22 cellular contexts compared by ENCODE assay signal in genomic region chr16:66596986-66597848, GRCh38. TPM values are rescaled to one million over a fixed set of nuclear protein-coding genes. Genes with fewer than 3 reads are reported as not detected.
DNase-seq lines count a peak whose midpoint lies in the region; ATAC-seq, FAIRE-seq and TF ChIP-seq lines count a peak whose summit lies in the region.
"Had no signal": no experiment of that assay in that cellular context is flagged by ENCODE, and none has a peak within 500 bp of the region (broad histone marks: within the 10 kb centered on the region; RNA-seq: fewer than 3 reads in every experiment).

No MANE protein-coding gene starts in this region.

- no peak for TF ChIP-seq CTCF in GM12878 (IDR thresholded peaks at IDR 0.05 in 2 of 3, conservative IDR thresholded peaks at IDR 0.05 in 1 of 3; ENCODE audit: control insufficient read depth in 2 of 3, extremely low read depth in 1 of 3, insufficient read depth in 1 of 3, low read depth in 3 of 3, low read length in 3 of 3)

- peaks cover 12% of the 10 kb centered on the region for H3K4me1 ChIP-seq in GM12878 (ENCODE audit: control insufficient read depth, insufficient read depth, low read length)
- H3K4me1 ChIP-seq: A549, right atrium auricular region, SJCRH30 had no signal

- H3K4me3 ChIP-seq in GM12878, result no peak overlapping the region
- H3K4me3 ChIP-seq: A549, mucosa of descending colon, right atrium auricular region, SJCRH30, tibial nerve had no signal

- CTCF ChIA-PET in activated CD4-positive, alpha-beta T cell treated with anti-CD3 and anti-CD28 coated beads for 36 hours (lab: Charles Lee), result interaction anchor here (0.5 to 3.8 kb wide), 6 partner anchors 8 to 159 kb away, joined by 3 to 20 read pairs (median 6); no protein-coding TSS in a partner anchor
- CTCF ChIA-PET in T-cell (lab: Charles Lee), result interaction anchor here (0.6 to 1.5 kb wide), 3 partner anchors 11 to 36 kb away, joined by 3 to 4 read pairs (median 3); no protein-coding TSS in a partner anchor
- CTCF ChIA-PET in GM12878 (lab: Yijun Ruan, JAX), result interaction anchor here (0.7 to 1.7 kb wide), 7 partner anchors 8 to 144 kb away, joined by 3 to 7 read pairs (median 4); no protein-coding TSS in a partner anchor

- SMC1A ChIA-PET in GM12878 (lab: Charles Lee; ENCODE audit: uncharacterized antibody, unreplicated experiment), result interaction anchor here (1.2 to 1.7 kb wide), 2 partner anchors 8 to 10 kb away, joined by 3 to 5 read pairs; no protein-coding TSS in a partner anchor

- H2AFZ ChIP-seq in GM12878 (ENCODE audit: control insufficient read depth, low read depth, low read length), result no peak overlapping the region

- BruUV-seq in GM12878 (replicated peaks; lab: Mats Ljungman, UMichigan), result no TSS peak

- H3K27ac ChIP-seq in GM12878 (ENCODE audit: control insufficient read depth, insufficient read depth), result peak overlapping the region; percentile 33; the same call in 1 of the 2 replicates
- H3K27ac ChIP-seq: A549, right atrium auricular region, SJCRH30, tibial nerve had no signal

- H3K36me3 ChIP-seq in GM12878 (ENCODE audit: control insufficient read depth in 2 of 2, insufficient read depth in 2 of 2, low read length in 1 of 2), result no peaks in the 10 kb centered on the region
- H3K36me3 ChIP-seq: right atrium auricular region, SJCRH30, tibial nerve had no signal

- 4% methylated on average over 5 of the region's 5 CpGs for WGBS in GM12878 (ENCODE audit: insufficient coverage, insufficient replicate concordance, low lambda C conversion rate, missing lambda C conversion rate)

- H3K9ac ChIP-seq in GM12878 (ENCODE audit: control insufficient read depth, insufficient read depth, low read length), result no peak overlapping the region

- no peak overlapping the region for H3K4me3 Mint-ChIP-seq in activated CD4-positive, alpha-beta T cell treated with anti-CD3 and anti-CD28 coated beads for 36 hours
- H3K4me3 Mint-ChIP-seq in T-cell, result peak overlapping the region in 2 of 3 donors; percentile 22 to 31
- H3K4me3 Mint-ChIP-seq: endodermal cell had no signal

- no peak for TF ChIP-seq RAD21 in GM12878 (IDR thresholded peaks at IDR 0.05; ENCODE audit: insufficient read depth, low read depth, low read length)

- H3K9me3 ChIP-seq in GM12878 (replicated peaks; ENCODE audit: control insufficient read depth, insufficient read depth, low read length), result peaks cover 14% of the 10 kb centered on the region; the same call in 2 of the 3 replicates
- H3K9me3 ChIP-seq: A549, mucosa of descending colon, right atrium auricular region, SJCRH30 had no signal

- 0 out of 2 replicates have a peak overlapping the region, but pooled peaks have one; percentile 25 for H3K4me2 ChIP-seq in GM12878 (ENCODE audit: control insufficient read depth, insufficient read depth)
- H3K4me2 ChIP-seq: A549 had no signal

- TF ChIP-seq EP300 in GM12878 (IDR thresholded peaks at IDR 0.05; ENCODE audit: borderline replicate concordance in 1 of 2, control insufficient read depth in 1 of 2, low read depth in 2 of 2, low read length in 2 of 2), result no peak

- H3K9me3 Mint-ChIP-seq in activated CD4-positive, alpha-beta T cell treated with anti-CD3 and anti-CD28 coated beads for 36 hours (ENCODE audit: low read depth), result peaks cover 6% of the 10 kb centered on the region
- peaks cover 0 to 4% (median 0%) of the 10 kb centered on the region in 3 donors for H3K9me3 Mint-ChIP-seq in T-cell
- H3K9me3 Mint-ChIP-seq: endodermal cell had no signal

- H3K36me3 Mint-ChIP-seq in activated CD4-positive, alpha-beta T cell treated with anti-CD3 and anti-CD28 coated beads for 36 hours (ENCODE audit: low read depth), result peaks cover 2% of the 10 kb centered on the region
- no peaks in the 10 kb centered on the region for H3K36me3 Mint-ChIP-seq in T-cell

- peaks cover 31% of the 10 kb centered on the region for H3K4me1 Mint-ChIP-seq in activated CD4-positive, alpha-beta T cell treated with anti-CD3 and anti-CD28 coated beads for 36 hours
- H3K4me1 Mint-ChIP-seq in T-cell, result peaks cover 27 to 36% (median 36%) of the 10 kb centered on the region in 3 donors
- H3K4me1 Mint-ChIP-seq: endodermal cell had no signal

- ATAC-seq in activated CD4-positive, alpha-beta T cell treated with anti-CD3 and anti-CD28 coated beads for 36 hours, result peak; percentile 69
- ATAC-seq in T-cell (replicated peaks in 1 of 4), result peak in 3 of 4 experiments; percentile 38 to 61 (median 49)
- peak; percentile 59 for ATAC-seq in GM12878
- ATAC-seq in Right ventricle myocardium inferior, result no peak
- ATAC-seq in HG03571 (IDR thresholded peaks at IDR 0.05; ENCODE audit: unreplicated experiment), result no peak
- ATAC-seq: A549, mucosa of descending colon had no signal

- FAIRE-seq in GM12891 (lab: Jason Lieb, UNC) (no peak), GM12878 (lab: Jason Lieb, UNC) (no peak), RCC 7860 (lab: Jason Lieb, UNC) (no peak)
- FAIRE-seq: A549, GM18507, H54 had no signal

- intact Hi-C loops in activated CD4-positive, alpha-beta T cell treated with anti-CD3 and anti-CD28 coated beads for 36 hours (cut with DNase I, micrococcal nuclease), result no loop called here
- intact Hi-C loops in GM12878 (cut with micrococcal nuclease; ENCODE audit: unreplicated experiment) (no loop called here), Right ventricle myocardium inferior (cut with DNase I) (no loop called here)

- H4K20me1 ChIP-seq in GM12878 (ENCODE audit: control insufficient read depth, insufficient read depth), result no peaks in the 10 kb centered on the region

- in situ Hi-C loops in GM12878 (cut with MboI), result no loop called here

- no peaks in the 10 kb centered on the region for H3K27me3 Mint-ChIP-seq in activated CD4-positive, alpha-beta T cell treated with anti-CD3 and anti-CD28 coated beads for 36 hours
- H3K27me3 Mint-ChIP-seq in T-cell, result no peaks in the 10 kb centered on the region

- H3K27ac Mint-ChIP-seq in activated CD4-positive, alpha-beta T cell treated with anti-CD3 and anti-CD28 coated beads for 36 hours, result peak overlapping the region; percentile 30
- H3K27ac Mint-ChIP-seq in T-cell, result peak overlapping the region; percentile 78 to 91
- H3K27ac Mint-ChIP-seq: endodermal cell had no signal

- no peak for DNase-seq in activated CD4-positive, alpha-beta T cell treated with anti-CD3 and anti-CD28 coated beads for 36 hours
- no peak for DNase-seq in activated CD4-positive, alpha-beta T cell treated with anti-CD3 and anti-CD28 coated beads, Interleukin-2, amount 50 U/mL, for 4 hours
- DNase-seq in GM12891 (ENCODE audit: insufficient read length, low spot score) (no peak), T-cell (no peak), GM12878 (ENCODE audit: low read depth, low spot score) (no peak), Right ventricle myocardium inferior (ENCODE audit: missing footprints) (no peak), RCC 7860 (ENCODE audit: low spot score) (no peak)
- DNase-seq: C1 segment of cervical spinal cord; endodermal cell; KG1; NCI-H69; SJCRH30; stimulated activated naive CD4-positive, alpha-beta T cell; T-helper 9 cell had no signal

- no peaks in the 10 kb centered on the region for H3K27me3 ChIP-seq in GM12878 (replicated peaks in 1 of 2; ENCODE audit: control insufficient read depth in 2 of 2, insufficient read depth in 2 of 2, low read length in 1 of 2)
- H3K27me3 ChIP-seq: right atrium auricular region, SJCRH30, tibial nerve had no signal

- no peak for TF ChIP-seq POLR2A in GM12891 (IDR thresholded peaks at IDR 0.05; ENCODE audit: low read depth, low read length)
- no peak for TF ChIP-seq POLR2A in GM12878 (IDR thresholded peaks at IDR 0.05; ENCODE audit: low read depth, low read length)

- RAD21 ChIA-PET in GM12878 (lab: Charles Lee; ENCODE audit: unreplicated experiment), result no interaction called here

- H3K79me2 ChIP-seq in GM12878 (ENCODE audit: control insufficient read depth, insufficient read depth, low read length), result no peaks in the 10 kb centered on the region

- POLR2A ChIA-PET in activated CD4-positive, alpha-beta T cell treated with anti-CD3 and anti-CD28 coated beads for 36 hours (lab: Charles Lee), result no interaction called here
- POLR2A ChIA-PET in T-cell (lab: Charles Lee) (interaction anchor here in 1 of 2 donors (0.6 kb wide), 1 partner anchor 12 kb away, joined by 4 read pairs; no protein-coding TSS in a partner anchor), GM12878 (lab: Charles Lee) (interaction anchor here (0.6 kb wide), 1 partner anchor 122 kb away, joined by 3 read pairs; no protein-coding TSS in a partner anchor)

RNA-seq across cellular contexts. Expression of gene CMTM3, which starts 7.3 kb away (rescaled TPM):
- total RNA-seq in activated CD4-positive, alpha-beta T cell treated with anti-CD3 and anti-CD28 coated beads for 36 hours, result 10 to 100 TPM; 53.7 to 59.7 TPM
- 18.9 TPM for polyA plus RNA-seq in GM12891 (2012; ENCODE audit: low read depth, missing spikeins)
- total RNA-seq in T-cell, result 10 to 100 TPM; 63.5 to 84.8 (median 75.4) TPM
- total RNA-seq in GM12878 (2013; cell fraction: nucleolus; rRNA removed), result 11.5 and 12.5 TPM in 2 replicates
- 11.7 and 12.8 TPM in 2 replicates for total RNA-seq in GM12878 (2014; rRNA removed)
- total RNA-seq in GM12878 (2014; rRNA removed; fragmentation: Illumina TruSeq; extraction: Trizol), result 10.9 and 11.7 TPM in 2 replicates
- total RNA-seq in GM12878 (2021), result 31.5 and 35.5 TPM in 2 replicates
- polyA plus RNA-seq in GM12878 (2011; ENCODE audit: low read depth), result 9.4 TPM
- 28.7 and 47.4 TPM in 2 replicates for polyA plus RNA-seq in GM12878 (2011; rRNA removed)
- polyA plus RNA-seq in GM12878 (2011; cell fraction: cytosol; rRNA removed), result 49.0 and 53.8 TPM in 2 replicates
- polyA plus RNA-seq in GM12878 (2011; cell fraction: nucleus; rRNA removed), result 34.3 and 35.4 TPM in 2 replicates
- 13.6 and 14.5 TPM in 2 replicates for polyA plus RNA-seq in GM12878 (2012)
- polyA plus RNA-seq in GM12878 (2014; fragmentation: Illumina TruSeq; extraction: Trizol), result 16.0 and 25.2 TPM in 2 replicates
- 10 to 100 TPM in 1 of 2 experiments, 1 to 10 TPM in 1; 5.4 to 16.0 TPM for polyA plus RNA-seq in GM12878 (2014; fragmentation: Nextera tagmentation; extraction: Ambion mirVana)
- polyA plus RNA-seq in GM12878 (2014; rRNA removed), result 32.0 and 37.1 TPM in 2 replicates
- 10 to 100 TPM; 38.8 to 42.3 TPM for polyA plus RNA-seq in GM12878 (2016; fragmentation: Nextera tagmentation; extraction: Ambion mirVana)
- 23.6 and 48.8 TPM in 2 replicates for polyA minus RNA-seq in GM12878 (2011; rRNA and poly(A)+ RNA removed)
- 10.1 and 12.2 TPM in 2 replicates for polyA minus RNA-seq in GM12878 (2011; cell fraction: cytosol; rRNA and poly(A)+ RNA removed)
- polyA minus RNA-seq in GM12878 (2011; cell fraction: nucleus; rRNA and poly(A)+ RNA removed), result 8.3 and 16.8 TPM in 2 replicates
- 11.8 TPM for total RNA-seq in Right ventricle myocardium inferior

RNA-seq across cellular contexts. Expression of gene CMTM2, which starts 18.0 kb away (rescaled TPM):
- under 1 TPM in 1 of 2 experiments, not detected in 1; 0.51 TPM for total RNA-seq in activated CD4-positive, alpha-beta T cell treated with anti-CD3 and anti-CD28 coated beads for 36 hours
- polyA plus RNA-seq in GM12891 (2012; ENCODE audit: low read depth, missing spikeins), result not detected
- total RNA-seq in T-cell (under 1 TPM in 2 of 5 donors, not detected in 3; 0.26 to 0.62 TPM), GM12878 (2014; rRNA removed) (0.34 TPM in 1 of 2 replicates, not detected in the other), GM12878 (2014; rRNA removed; fragmentation: Illumina TruSeq; extraction: Trizol) (not detected in 2 replicates), GM12878 (2021) (not detected in 2 replicates), Right ventricle myocardium inferior (0.35 TPM)
- total RNA-seq in GM12878 (2013; cell fraction: nucleolus; rRNA removed), result not detected in 2 replicates
- not detected for polyA plus RNA-seq in GM12878 (2011; ENCODE audit: low read depth)
- polyA plus RNA-seq in GM12878 (2011; rRNA removed) (not detected in 2 replicates), GM12878 (2014; fragmentation: Illumina TruSeq; extraction: Trizol) (not detected in 2 replicates), GM12878 (2014; fragmentation: Nextera tagmentation; extraction: Ambion mirVana) (not detected), GM12878 (2014; rRNA removed) (0.26 TPM in 1 of 2 replicates, not detected in the other), GM12878 (2016; fragmentation: Nextera tagmentation; extraction: Ambion mirVana) (not detected)
- 0.04 TPM in 1 of 2 replicates, not detected in the other for polyA plus RNA-seq in GM12878 (2011; cell fraction: cytosol; rRNA removed)
- not detected in 2 replicates for polyA plus RNA-seq in GM12878 (2011; cell fraction: nucleus; rRNA removed)
- polyA plus RNA-seq in GM12878 (2012), result not detected in 2 replicates
- not detected in 2 replicates for polyA minus RNA-seq in GM12878 (2011; rRNA and poly(A)+ RNA removed)
- not detected in 2 replicates for polyA minus RNA-seq in GM12878 (2011; cell fraction: cytosol; rRNA and poly(A)+ RNA removed)
- polyA minus RNA-seq in GM12878 (2011; cell fraction: nucleus; rRNA and poly(A)+ RNA removed), result not detected in 2 replicates
- total RNA-seq: endodermal cell, fibroblast of lung, right atrium auricular region, tibial nerve had no signal
- polyA plus RNA-seq: fibroblast of lung had no signal

RNA-seq across cellular contexts. Expression of gene CMTM1, which starts 31.0 kb away (rescaled TPM):
- total RNA-seq in activated CD4-positive, alpha-beta T cell treated with anti-CD3 and anti-CD28 coated beads for 36 hours, result 10 to 100 TPM in 1 of 2 experiments, 1 to 10 TPM in 1; 6.4 to 11.8 TPM
- polyA plus RNA-seq in GM12891 (2012; ENCODE audit: low read depth, missing spikeins), result 0.42 TPM
- 10 to 100 TPM in 3 of 5 donors, 1 to 10 TPM in 1, under 1 TPM in 1; 0.95 to 12.9 (median 10.3) TPM for total RNA-seq in T-cell
- total RNA-seq in GM12878 (2013; cell fraction: nucleolus; rRNA removed), result 3.7 and 4.3 TPM in 2 replicates
- total RNA-seq in GM12878 (2014; rRNA removed), result 0.60 and 1.8 TPM in 2 replicates
- 0.67 and 0.69 TPM in 2 replicates for total RNA-seq in GM12878 (2014; rRNA removed; fragmentation: Illumina TruSeq; extraction: Trizol)
- 3.0 TPM in 2 replicates for total RNA-seq in GM12878 (2021)
- polyA plus RNA-seq in GM12878 (2011; ENCODE audit: low read depth), result not detected
- polyA plus RNA-seq in GM12878 (2011; rRNA removed), result 0.65 and 1.2 TPM in 2 replicates
- polyA plus RNA-seq in GM12878 (2011; cell fraction: cytosol; rRNA removed), result 2.1 and 2.9 TPM in 2 replicates
- polyA plus RNA-seq in GM12878 (2011; cell fraction: nucleus; rRNA removed), result 2.5 and 4.3 TPM in 2 replicates
- polyA plus RNA-seq in GM12878 (2012), result 0.41 and 0.51 TPM in 2 replicates
- polyA plus RNA-seq in GM12878 (2014; fragmentation: Illumina TruSeq; extraction: Trizol), result 0.09 TPM in 1 of 2 replicates, not detected in the other
- not detected for polyA plus RNA-seq in GM12878 (2014; fragmentation: Nextera tagmentation; extraction: Ambion mirVana)
- polyA plus RNA-seq in GM12878 (2014; rRNA removed), result 1.00 and 1.3 TPM in 2 replicates
- 1 to 10 TPM; 1.6 to 1.7 TPM for polyA plus RNA-seq in GM12878 (2016; fragmentation: Nextera tagmentation; extraction: Ambion mirVana)
- 0.80 and 1.9 TPM in 2 replicates for polyA minus RNA-seq in GM12878 (2011; rRNA and poly(A)+ RNA removed)
- polyA minus RNA-seq in GM12878 (2011; cell fraction: cytosol; rRNA and poly(A)+ RNA removed), result 1.2 and 1.5 TPM in 2 replicates
- polyA minus RNA-seq in GM12878 (2011; cell fraction: nucleus; rRNA and poly(A)+ RNA removed), result 2.3 and 6.2 TPM in 2 replicates
- 0.92 TPM for total RNA-seq in Right ventricle myocardium inferior

RNA-seq across cellular contexts. Expression of gene CKLF, which starts 44.8 kb away (rescaled TPM):
- 100 to 1,000 TPM in 1 of 2 experiments, 10 to 100 TPM in 1; 93.5 to 122 TPM for total RNA-seq in activated CD4-positive, alpha-beta T cell treated with anti-CD3 and anti-CD28 coated beads for 36 hours
- 90.7 TPM for polyA plus RNA-seq in GM12891 (2012; ENCODE audit: low read depth, missing spikeins)
- total RNA-seq in T-cell, result 10 to 100 TPM; 25.3 to 67.8 (median 58.3) TPM
- total RNA-seq in GM12878 (2013; cell fraction: nucleolus; rRNA removed), result 15.8 and 18.7 TPM in 2 replicates
- total RNA-seq in GM12878 (2014; rRNA removed), result 56.8 and 61.6 TPM in 2 replicates
- total RNA-seq in GM12878 (2014; rRNA removed; fragmentation: Illumina TruSeq; extraction: Trizol), result 46.7 and 47.1 TPM in 2 replicates
- 40.1 and 40.8 TPM in 2 replicates for total RNA-seq in GM12878 (2021)
- 41.0 TPM for polyA plus RNA-seq in GM12878 (2011; ENCODE audit: low read depth)
- polyA plus RNA-seq in GM12878 (2011; rRNA removed), result 117 and 152 TPM in 2 replicates
- 213 and 224 TPM in 2 replicates for polyA plus RNA-seq in GM12878 (2011; cell fraction: cytosol; rRNA removed)
- 81.0 and 88.5 TPM in 2 replicates for polyA plus RNA-seq in GM12878 (2011; cell fraction: nucleus; rRNA removed)
- 46.6 and 59.5 TPM in 2 replicates for polyA plus RNA-seq in GM12878 (2012)
- polyA plus RNA-seq in GM12878 (2014; fragmentation: Illumina TruSeq; extraction: Trizol), result 24.0 and 60.0 TPM in 2 replicates
- 100 to 1,000 TPM; 181 to 193 TPM for polyA plus RNA-seq in GM12878 (2014; fragmentation: Nextera tagmentation; extraction: Ambion mirVana)
- 75.6 and 80.0 TPM in 2 replicates for polyA plus RNA-seq in GM12878 (2014; rRNA removed)
- polyA plus RNA-seq in GM12878 (2016; fragmentation: Nextera tagmentation; extraction: Ambion mirVana), result 100 to 1,000 TPM; 142 to 143 TPM
- 46.0 and 47.9 TPM in 2 replicates for polyA minus RNA-seq in GM12878 (2011; rRNA and poly(A)+ RNA removed)
- polyA minus RNA-seq in GM12878 (2011; cell fraction: cytosol; rRNA and poly(A)+ RNA removed), result 18.3 and 23.1 TPM in 2 replicates
- 11.4 and 13.1 TPM in 2 replicates for polyA minus RNA-seq in GM12878 (2011; cell fraction: nucleus; rRNA and poly(A)+ RNA removed)
- total RNA-seq in Right ventricle myocardium inferior, result 14.7 TPM

RNA-seq across cellular contexts. Expression of gene TK2, which starts 47.3 kb away (rescaled TPM):
- total RNA-seq in activated CD4-positive, alpha-beta T cell treated with anti-CD3 and anti-CD28 coated beads for 36 hours, result 1 to 10 TPM; 3.8 to 6.4 TPM
- 4.9 TPM for polyA plus RNA-seq in GM12891 (2012; ENCODE audit: low read depth, missing spikeins)
- total RNA-seq in T-cell (10 to 100 TPM in 2 of 5 donors, 1 to 10 TPM in 3; 4.6 to 10.8 (median 8.4) TPM), GM12878 (2014; rRNA removed) (2.5 and 4.6 TPM in 2 replicates), GM12878 (2014; rRNA removed; fragmentation: Illumina TruSeq; extraction: Trizol) (2.8 and 3.5 TPM in 2 replicates), GM12878 (2021) (3.4 and 3.5 TPM in 2 replicates), Right ventricle myocardium inferior (18.6 TPM)
- 8.2 and 8.6 TPM in 2 replicates for total RNA-seq in GM12878 (2013; cell fraction: nucleolus; rRNA removed)
- polyA plus RNA-seq in GM12878 (2011; ENCODE audit: low read depth), result 2.8 TPM
- polyA plus RNA-seq in GM12878 (2011; rRNA removed) (12.4 and 16.1 TPM in 2 replicates), GM12878 (2014; fragmentation: Illumina TruSeq; extraction: Trizol) (2.6 and 4.5 TPM in 2 replicates), GM12878 (2014; fragmentation: Nextera tagmentation; extraction: Ambion mirVana) (1 to 10 TPM; 1.3 TPM), GM12878 (2014; rRNA removed) (3.2 and 4.0 TPM in 2 replicates), GM12878 (2016; fragmentation: Nextera tagmentation; extraction: Ambion mirVana) (1 to 10 TPM; 3.3 to 5.1 TPM)
- polyA plus RNA-seq in GM12878 (2011; cell fraction: cytosol; rRNA removed), result 9.7 and 10.5 TPM in 2 replicates
- polyA plus RNA-seq in GM12878 (2011; cell fraction: nucleus; rRNA removed), result 24.8 and 27.5 TPM in 2 replicates
- 4.2 and 4.6 TPM in 2 replicates for polyA plus RNA-seq in GM12878 (2012)
- polyA minus RNA-seq in GM12878 (2011; rRNA and poly(A)+ RNA removed), result 13.9 and 19.0 TPM in 2 replicates
- 1.5 and 4.0 TPM in 2 replicates for polyA minus RNA-seq in GM12878 (2011; cell fraction: cytosol; rRNA and poly(A)+ RNA removed)
- 6.3 and 9.0 TPM in 2 replicates for polyA minus RNA-seq in GM12878 (2011; cell fraction: nucleus; rRNA and poly(A)+ RNA removed)

Comparison
In these comparisons a context has a peak if more than half of its experiments do, and no peak if none do; other contexts are left out.
1. ATAC-seq: peak in activated CD4-positive, alpha-beta T cell treated with anti-CD3 and anti-CD28 coated beads for 36 hours (single experiment), T-cell (3 of 4) and GM12878 (single experiment); none in Right ventricle myocardium inferior (single experiment) and HG03571 (single experiment).